In genomic region chr10:78465456-78465855, GRCh38 we compare ENCODE assay signal across 15 cellular contexts.
"Had no signal": no experiment of that assay in that cellular context is flagged by ENCODE, and none has a peak within 500 bp of the region (broad histone marks: within the 10 kb centered on the region; RNA-seq: fewer than 3 reads in every experiment).

No MANE protein-coding gene starts in this region.

- H3K9me3 Mint-ChIP-seq: activated CD4-positive, alpha-beta memory T cell treated with anti-CD3 and anti-CD28 coated beads, Interleukin-2, amount 10 ng/mL, durations not matched to agents 7 days and 5 days had no signal

- H3K36me3 Mint-ChIP-seq: memory B cell; stimulated activated naive B cell treated with anti-CD40 and anti-IgM and Interleukin-4, amounts not matched to agents 10 μg/mL and 1 μg/mL and 100 μg/mL, for 72 hours had no signal

- H3K27ac ChIP-seq: cardiac muscle cell, heart left ventricle, left lung, neutrophil, right atrium auricular region, upper lobe of left lung had no signal

- H3K27me3 ChIP-seq: cardiac muscle cell, heart left ventricle, left lung, neutrophil, right atrium auricular region, upper lobe of left lung had no signal

- ATAC-seq: activated CD4-positive, alpha-beta T cell treated with anti-CD3 and anti-CD28 coated beads for 36 hours; heart left ventricle; left lung; stimulated activated naive B cell treated with anti-CD40 and anti-IgM and Interleukin-4, amounts not matched to agents 10 μg/mL and 1 μg/mL and 100 μg/mL, for 72 hours had no signal

- H3K4me1 Mint-ChIP-seq: activated CD4-positive, alpha-beta memory T cell treated with anti-CD3 and anti-CD28 coated beads, Interleukin-2, amount 10 ng/mL, durations not matched to agents 7 days and 5 days; activated CD4-positive, alpha-beta T cell treated with anti-CD3 and anti-CD28 coated beads for 36 hours; memory B cell; stimulated activated naive B cell treated with anti-CD40 and anti-IgM and Interleukin-4, amounts not matched to agents 10 μg/mL and 1 μg/mL and 100 μg/mL, for 72 hours had no signal

- H3K4me3 Mint-ChIP-seq: activated CD4-positive, alpha-beta memory T cell treated with anti-CD3 and anti-CD28 coated beads, Interleukin-2, amount 10 ng/mL, durations not matched to agents 7 days and 5 days; activated CD4-positive, alpha-beta T cell treated with anti-CD3 and anti-CD28 coated beads for 36 hours; activated naive CD4-positive, alpha-beta T cell treated with anti-CD3 and anti-CD28 coated beads for 36 hours; memory B cell; stimulated activated naive B cell treated with anti-CD40 and anti-IgM and Interleukin-4, amounts not matched to agents 10 μg/mL and 1 μg/mL and 100 μg/mL, for 72 hours had no signal

- H3K27me3 Mint-ChIP-seq: activated CD4-positive, alpha-beta memory T cell treated with anti-CD3 and anti-CD28 coated beads, Interleukin-2, amount 10 ng/mL, durations not matched to agents 7 days and 5 days had no signal

- H3K9me3 ChIP-seq: heart left ventricle, left lung, neutrophil, right atrium auricular region, upper lobe of left lung had no signal

- DNase-seq: activated CD4-positive, alpha-beta memory T cell treated with anti-CD3 and anti-CD28 coated beads, Interleukin-2, amount 10 ng/mL, durations not matched to agents 7 days and 5 days; activated CD4-positive, alpha-beta T cell treated with anti-CD3 and anti-CD28 coated beads for 36 hours; activated CD8-positive, alpha-beta memory T cell treated with anti-CD3 and anti-CD28 coated beads, Interleukin-2, amount 50 U/mL, for 48 hours; activated naive CD4-positive, alpha-beta T cell treated with anti-CD3 and anti-CD28 coated beads for 36 hours; foreskin melanocyte; heart left ventricle; left lung; stimulated activated naive B cell treated with anti-CD40 and anti-IgM and Interleukin-4, amounts not matched to agents 10 μg/mL and 1 μg/mL and 100 μg/mL, for 72 hours; substantia nigra; T1000; upper lobe of left lung had no signal

- H3K27ac Mint-ChIP-seq: activated CD4-positive, alpha-beta memory T cell treated with anti-CD3 and anti-CD28 coated beads, Interleukin-2, amount 10 ng/mL, durations not matched to agents 7 days and 5 days; activated CD4-positive, alpha-beta T cell treated with anti-CD3 and anti-CD28 coated beads for 36 hours; activated naive CD4-positive, alpha-beta T cell treated with anti-CD3 and anti-CD28 coated beads for 36 hours; memory B cell; stimulated activated naive B cell treated with anti-CD40 and anti-IgM and Interleukin-4, amounts not matched to agents 10 μg/mL and 1 μg/mL and 100 μg/mL, for 72 hours had no signal

- H3K4me1 ChIP-seq: heart left ventricle, left lung, right atrium auricular region, upper lobe of left lung had no signal
